Comparison of ENCODE assay signal across 8 cellular contexts in the genomic region with DNA sequence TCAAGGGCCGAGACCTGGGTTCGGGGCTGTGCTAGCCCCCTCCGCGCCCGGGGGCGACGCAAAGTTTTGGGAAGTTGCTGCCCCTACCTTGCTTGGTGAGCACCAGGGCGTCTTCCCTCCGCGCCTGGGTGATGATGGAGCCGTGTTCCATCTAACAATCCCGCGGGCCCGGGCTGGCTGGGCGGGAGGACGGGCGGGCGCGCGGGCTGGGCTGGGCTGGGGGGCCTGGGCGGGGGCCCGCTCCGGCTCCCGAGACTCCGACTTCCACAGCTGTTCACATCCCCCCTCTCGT. TPM values are rescaled to one million over a fixed set of nuclear protein-coding genes. Genes with fewer than 3 reads are reported as not detected.
A peak's percentile ranks its signal among the peaks of the same experiment; 100 is the strongest.
DNase-seq lines count a peak whose midpoint lies in the region; ATAC-seq and TF ChIP-seq lines count a peak whose summit lies in the region.

No MANE protein-coding gene starts in this region.

- H3K4me3 ChIP-seq in WERI-Rb-1 (ENCODE audit: low read depth, low read length), result peak overlapping the region; percentile 99
- H3K4me3 ChIP-seq in fibroblast of villous mesenchyme (ENCODE audit: low read depth, low read length), result peak overlapping the region; percentile 100
- H3K4me3 ChIP-seq in rectal smooth muscle tissue (ENCODE audit: low read length), result peak overlapping the region; percentile 97

- H3K36me3 ChIP-seq in WERI-Rb-1 (peaks cover 9% of the 10 kb centered on the region), rectal smooth muscle tissue (ENCODE audit: control insufficient read depth, insufficient read depth, low read length) (no peaks in the 10 kb centered on the region)

- no peak for TF ChIP-seq CTCF in WERI-Rb-1 (IDR thresholded peaks at IDR 0.05; ENCODE audit: low read depth, low read length)
- no peak for TF ChIP-seq CTCF in fibroblast of villous mesenchyme (IDR thresholded peaks at IDR 0.05; ENCODE audit: insufficient read depth, low read depth, low read length)

- peaks cover 27% of the 10 kb centered on the region for H3K4me1 ChIP-seq in rectal smooth muscle tissue (ENCODE audit: control insufficient read depth, insufficient read depth, low read length)

- ATAC-seq in GM18867 (IDR thresholded peaks at IDR 0.05; ENCODE audit: unreplicated experiment) (peak; percentile 12), HG02870 (IDR thresholded peaks at IDR 0.05; ENCODE audit: unreplicated experiment) (peak; percentile 3), GM21515 (IDR thresholded peaks at IDR 0.05; ENCODE audit: unreplicated experiment) (no peak)

- H3K9ac ChIP-seq in rectal smooth muscle tissue (ENCODE audit: low read length), result peak overlapping the region; percentile 98

- H3K27me3 ChIP-seq in WERI-Rb-1 (ENCODE audit: insufficient read depth, low read depth, severe bottlenecking), result no peaks in the 10 kb centered on the region
- no peaks in the 10 kb centered on the region for H3K27me3 ChIP-seq in rectal smooth muscle tissue (ENCODE audit: control insufficient read depth, insufficient read depth, low read length)

- H3K9me3 ChIP-seq in WERI-Rb-1 (ENCODE audit: severe bottlenecking), result no peaks in the 10 kb centered on the region

- DNase-seq in WERI-Rb-1 (no peak), fibroblast of villous mesenchyme (ENCODE audit: low read depth) (no peak), AG08395 (ENCODE audit: low spot score) (no peak), DMS79 treated with DMSO at 0.1 percent for 48 hours (lab: John Stamatoyannopoulos, UW) (no peak)

- peak overlapping the region; percentile 98 for H3K27ac ChIP-seq in WERI-Rb-1
- peak overlapping the region; percentile 100 for H3K27ac ChIP-seq in rectal smooth muscle tissue (ENCODE audit: low read depth, low read length)

RNA-seq across cellular contexts. Expression of a gene that starts 0.3 kb away (rescaled TPM):
- total RNA-seq in fibroblast of villous mesenchyme, result 64.8 and 76.0 TPM in 2 replicates

RNA-seq across cellular contexts. Expression of a gene that starts 27.7 kb away (rescaled TPM):
- total RNA-seq in fibroblast of villous mesenchyme, result 2.9 and 4.3 TPM in 2 replicates
